ENCODE assay signal across 25 cellular contexts in the genomic region with DNA sequence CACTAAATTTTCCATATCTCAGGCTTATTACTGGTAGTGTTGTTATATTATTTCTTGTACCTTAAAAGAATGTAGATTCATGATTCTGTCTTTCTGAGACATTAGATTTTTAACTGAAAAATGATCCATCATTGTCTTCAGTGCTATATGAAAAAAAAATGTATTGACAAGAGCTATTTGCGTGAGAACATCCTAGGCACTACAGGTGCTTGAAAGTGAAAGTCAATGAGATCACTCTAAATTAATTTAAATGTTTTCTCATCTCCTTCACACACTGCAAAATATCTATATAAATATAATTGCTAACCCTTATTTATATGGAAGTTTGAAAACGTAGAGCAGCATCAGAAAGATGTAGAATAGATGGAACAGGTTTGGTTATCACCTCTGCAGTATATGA.
"Had no signal": no experiment of that assay in that cellular context is flagged by ENCODE, and none has a peak within 500 bp of the region (broad histone marks: within the 10 kb centered on the region; RNA-seq: fewer than 3 reads in every experiment).

No MANE protein-coding gene starts in this region.

- H3K4me3 ChIP-seq: SJSA1, SK-N-MC had no signal

- H3K27me3 ChIP-seq: SJSA1 had no signal

- H3K9me3 ChIP-seq: SJSA1 had no signal

- H3K36me3 ChIP-seq: SJSA1 had no signal

- DNase-seq: IMR-90, Karpas-422, KG1, MV-4-11, NCI-H1048, NCI-H1105, NCI-H1436 treated with DMSO at 0.1 percent for 48 hours, NCI-H1694, NCI-H187 treated with DMSO at 0.1 percent for 48 hours, NCI-H2029 treated with DMSO at 0.1 percent for 48 hours, NCI-H2171, NCI-H226, NCI-H446, NCI-H510A, NCI-H524 treated with DMSO at 0.1 percent for 48 hours, NCI-H69, NCI-H774, Right ventricle myocardium superior, RPMI8226, SIG-M5, T-helper 2 cell had no signal

- H3K27ac ChIP-seq: SJSA1, SK-N-MC had no signal

- H3K4me1 ChIP-seq: SJSA1 had no signal

- FAIRE-seq: HepG2, RCC 7860 had no signal

- ATAC-seq: HepG2 had no signal
